ENCODE assay signal across 2 cellular contexts in genomic region chr20:17460119-17460518, GRCh38.
TF ChIP-seq lines count a peak whose summit lies in the region.

No MANE protein-coding gene starts in this region.

TF ChIP-seq in HepG2, 621 proteins besides CTCF, POLR2A, EP300 and RAD21 (continued from another document):
- TF ChIP-seq ZBTB26 (CRISPR knock-in tag; IDR thresholded peaks at IDR 0.05; ENCODE audit: borderline replicate concordance): no peak
- TF ChIP-seq NFYC (CRISPR knock-in tag; IDR thresholded peaks at IDR 0.05): 0 out of 2 replicates have a peak, but pooled peaks have one; percentile 22
- TF ChIP-seq MAFF (IDR thresholded peaks at IDR 0.05; ENCODE audit: low read depth, low read length): peak; percentile 63
- TF ChIP-seq, protein P1, sequence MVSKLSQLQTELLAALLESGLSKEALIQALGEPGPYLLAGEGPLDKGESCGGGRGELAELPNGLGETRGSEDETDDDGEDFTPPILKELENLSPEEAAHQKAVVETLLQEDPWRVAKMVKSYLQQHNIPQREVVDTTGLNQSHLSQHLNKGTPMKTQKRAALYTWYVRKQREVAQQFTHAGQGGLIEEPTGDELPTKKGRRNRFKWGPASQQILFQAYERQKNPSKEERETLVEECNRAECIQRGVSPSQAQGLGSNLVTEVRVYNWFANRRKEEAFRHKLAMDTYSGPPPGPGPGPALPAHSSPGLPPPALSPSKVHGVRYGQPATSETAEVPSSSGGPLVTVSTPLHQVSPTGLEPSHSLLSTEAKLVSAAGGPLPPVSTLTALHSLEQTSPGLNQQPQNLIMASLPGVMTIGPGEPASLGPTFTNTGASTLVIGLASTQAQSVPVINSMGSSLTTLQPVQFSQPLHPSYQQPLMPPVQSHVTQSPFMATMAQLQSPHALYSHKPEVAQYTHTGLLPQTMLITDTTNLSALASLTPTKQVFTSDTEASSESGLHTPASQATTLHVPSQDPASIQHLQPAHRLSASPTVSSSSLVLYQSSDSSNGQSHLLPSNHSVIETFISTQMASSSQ (IDR thresholded peaks at IDR 0.05; ENCODE audit: low read depth): no peak
- TF ChIP-seq, protein P1 (CRISPR knock-in tag; IDR thresholded peaks at IDR 0.05; ENCODE audit: borderline replicate concordance): no peak
TF ChIP-seq in HepG2: peak in this region for 3.

TF ChIP-seq in K562, 482 proteins besides CTCF, POLR2A, EP300 and RAD21 (continued from another document):
- TF ChIP-seq, protein P2, sequence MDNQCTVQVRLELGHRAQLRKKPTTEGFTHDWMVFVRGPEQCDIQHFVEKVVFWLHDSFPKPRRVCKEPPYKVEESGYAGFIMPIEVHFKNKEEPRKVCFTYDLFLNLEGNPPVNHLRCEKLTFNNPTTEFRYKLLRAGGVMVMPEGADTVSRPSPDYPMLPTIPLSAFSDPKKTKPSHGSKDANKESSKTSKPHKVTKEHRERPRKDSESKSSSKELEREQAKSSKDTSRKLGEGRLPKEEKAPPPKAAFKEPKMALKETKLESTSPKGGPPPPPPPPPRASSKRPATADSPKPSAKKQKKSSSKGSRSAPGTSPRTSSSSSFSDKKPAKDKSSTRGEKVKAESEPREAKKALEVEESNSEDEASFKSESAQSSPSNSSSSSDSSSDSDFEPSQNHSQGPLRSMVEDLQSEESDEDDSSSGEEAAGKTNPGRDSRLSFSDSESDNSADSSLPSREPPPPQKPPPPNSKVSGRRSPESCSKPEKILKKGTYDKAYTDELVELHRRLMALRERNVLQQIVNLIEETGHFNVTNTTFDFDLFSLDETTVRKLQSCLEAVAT (IDR thresholded peaks at IDR 0.05): no peak
- TF ChIP-seq DPF2 (IDR thresholded peaks at IDR 0.05) (no peak), TOE1 (IDR thresholded peaks at IDR 0.05; ENCODE audit: borderline replicate concordance) (peak; percentile 68; the same call in 1 of the 2 replicates), TOE1 (CRISPR knock-in tag; IDR thresholded peaks at IDR 0.05; ENCODE audit: borderline replicate concordance, low read depth) (no peak), USF2 (CRISPR knock-in tag; IDR thresholded peaks at IDR 0.05) (peak; percentile 76), ZBTB2 (IDR thresholded peaks at IDR 0.05) (no peak), SREBF1 (IDR thresholded peaks at IDR 0.05; ENCODE audit: borderline replicate concordance, low read depth, low read length) (no peak), HLTF (IDR thresholded peaks at IDR 0.05) (no peak), TCF7L2 (IDR thresholded peaks at IDR 0.05; ENCODE audit: low read depth, low read length) (no peak), XRCC3 (IDR thresholded peaks at IDR 0.05) (no peak), NR2C2 (CRISPR knock-in tag; IDR thresholded peaks at IDR 0.05) (no peak), NR2C2 (tag; IDR thresholded peaks at IDR 0.05) (no peak), SMARCB1 (IDR thresholded peaks at IDR 0.05; ENCODE audit: insufficient read length, low read depth) (no peak), C11orf30 (IDR thresholded peaks at IDR 0.05; ENCODE audit: low read depth) (peak; percentile 89), ATF4 (CRISPR knock-in tag; IDR thresholded peaks at IDR 0.05) (no peak), THAP12 (CRISPR knock-in tag; IDR thresholded peaks at IDR 0.05) (no peak), ZZZ3 (IDR thresholded peaks at IDR 0.05) (no peak), ZFP30 (CRISPR knock-in tag; IDR thresholded peaks at IDR 0.05; ENCODE audit: borderline replicate concordance) (no peak), NR2C1 (IDR thresholded peaks at IDR 0.05) (no peak), NR2C1 (tag; IDR thresholded peaks at IDR 0.05) (no peak), MAFK (IDR thresholded peaks at IDR 0.05; ENCODE audit: low read length) (peak; percentile 49; the same call in 1 of the 2 replicates), ERF (CRISPR knock-in tag; IDR thresholded peaks at IDR 0.05) (no peak), ZNF76 (CRISPR knock-in tag; IDR thresholded peaks at IDR 0.05; ENCODE audit: borderline replicate concordance) (no peak), RAD51 (IDR thresholded peaks at IDR 0.05; ENCODE audit: borderline replicate concordance, low read depth) (peak; percentile 62; the same call in 1 of the 2 replicates), SIN3B (IDR thresholded peaks at IDR 0.05; ENCODE audit: low read depth) (no peak), RFX1 (IDR thresholded peaks at IDR 0.05) (no peak), MAFG (tag; conservative IDR thresholded peaks at IDR 0.05) (peak; percentile 89), MAFF (IDR thresholded peaks at IDR 0.05; ENCODE audit: low read length) (peak; percentile 67), SREBF2 (CRISPR knock-in tag; IDR thresholded peaks at IDR 0.05) (no peak), SMARCC2 (IDR thresholded peaks at IDR 0.05; ENCODE audit: low read depth) (no peak), ZNF143 (CRISPR knock-in tag; IDR thresholded peaks at IDR 0.05) (no peak)
- TF ChIP-seq, protein P3, sequence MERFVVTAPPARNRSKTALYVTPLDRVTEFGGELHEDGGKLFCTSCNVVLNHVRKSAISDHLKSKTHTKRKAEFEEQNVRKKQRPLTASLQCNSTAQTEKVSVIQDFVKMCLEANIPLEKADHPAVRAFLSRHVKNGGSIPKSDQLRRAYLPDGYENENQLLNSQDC (CRISPR knock-in tag; IDR thresholded peaks at IDR 0.05): no peak
- TF ChIP-seq, protein P4, sequence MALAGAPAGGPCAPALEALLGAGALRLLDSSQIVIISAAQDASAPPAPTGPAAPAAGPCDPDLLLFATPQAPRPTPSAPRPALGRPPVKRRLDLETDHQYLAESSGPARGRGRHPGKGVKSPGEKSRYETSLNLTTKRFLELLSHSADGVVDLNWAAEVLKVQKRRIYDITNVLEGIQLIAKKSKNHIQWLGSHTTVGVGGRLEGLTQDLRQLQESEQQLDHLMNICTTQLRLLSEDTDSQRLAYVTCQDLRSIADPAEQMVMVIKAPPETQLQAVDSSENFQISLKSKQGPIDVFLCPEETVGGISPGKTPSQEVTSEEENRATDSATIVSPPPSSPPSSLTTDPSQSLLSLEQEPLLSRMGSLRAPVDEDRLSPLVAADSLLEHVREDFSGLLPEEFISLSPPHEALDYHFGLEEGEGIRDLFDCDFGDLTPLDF (CRISPR knock-in tag; IDR thresholded peaks at IDR 0.05): no peak
- TF ChIP-seq, protein P5, sequence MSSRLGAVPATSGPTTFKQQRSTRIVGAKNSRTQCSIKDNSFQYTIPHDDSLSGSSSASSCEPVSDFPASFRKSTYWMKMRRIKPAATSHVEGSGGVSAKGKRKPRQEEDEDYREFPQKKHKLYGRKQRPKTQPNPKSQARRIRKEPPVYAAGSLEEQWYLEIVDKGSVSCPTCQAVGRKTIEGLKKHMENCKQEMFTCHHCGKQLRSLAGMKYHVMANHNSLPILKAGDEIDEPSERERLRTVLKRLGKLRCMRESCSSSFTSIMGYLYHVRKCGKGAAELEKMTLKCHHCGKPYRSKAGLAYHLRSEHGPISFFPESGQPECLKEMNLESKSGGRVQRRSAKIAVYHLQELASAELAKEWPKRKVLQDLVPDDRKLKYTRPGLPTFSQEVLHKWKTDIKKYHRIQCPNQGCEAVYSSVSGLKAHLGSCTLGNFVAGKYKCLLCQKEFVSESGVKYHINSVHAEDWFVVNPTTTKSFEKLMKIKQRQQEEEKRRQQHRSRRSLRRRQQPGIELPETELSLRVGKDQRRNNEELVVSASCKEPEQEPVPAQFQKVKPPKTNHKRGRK (tag; IDR thresholded peaks at IDR 0.05): peak; percentile 63; the same call in 1 of the 2 replicates
- TF ChIP-seq, protein P6, sequence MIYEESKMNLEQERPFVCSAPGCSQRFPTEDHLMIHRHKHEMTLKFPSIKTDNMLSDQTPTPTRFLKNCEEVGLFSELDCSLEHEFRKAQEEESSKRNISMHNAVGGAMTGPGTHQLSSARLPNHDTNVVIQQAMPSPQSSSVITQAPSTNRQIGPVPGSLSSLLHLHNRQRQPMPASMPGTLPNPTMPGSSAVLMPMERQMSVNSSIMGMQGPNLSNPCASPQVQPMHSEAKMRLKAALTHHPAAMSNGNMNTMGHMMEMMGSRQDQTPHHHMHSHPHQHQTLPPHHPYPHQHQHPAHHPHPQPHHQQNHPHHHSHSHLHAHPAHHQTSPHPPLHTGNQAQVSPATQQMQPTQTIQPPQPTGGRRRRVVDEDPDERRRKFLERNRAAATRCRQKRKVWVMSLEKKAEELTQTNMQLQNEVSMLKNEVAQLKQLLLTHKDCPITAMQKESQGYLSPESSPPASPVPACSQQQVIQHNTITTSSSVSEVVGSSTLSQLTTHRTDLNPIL (CRISPR knock-in tag; IDR thresholded peaks at IDR 0.05): no peak
- TF ChIP-seq, protein P7, sequence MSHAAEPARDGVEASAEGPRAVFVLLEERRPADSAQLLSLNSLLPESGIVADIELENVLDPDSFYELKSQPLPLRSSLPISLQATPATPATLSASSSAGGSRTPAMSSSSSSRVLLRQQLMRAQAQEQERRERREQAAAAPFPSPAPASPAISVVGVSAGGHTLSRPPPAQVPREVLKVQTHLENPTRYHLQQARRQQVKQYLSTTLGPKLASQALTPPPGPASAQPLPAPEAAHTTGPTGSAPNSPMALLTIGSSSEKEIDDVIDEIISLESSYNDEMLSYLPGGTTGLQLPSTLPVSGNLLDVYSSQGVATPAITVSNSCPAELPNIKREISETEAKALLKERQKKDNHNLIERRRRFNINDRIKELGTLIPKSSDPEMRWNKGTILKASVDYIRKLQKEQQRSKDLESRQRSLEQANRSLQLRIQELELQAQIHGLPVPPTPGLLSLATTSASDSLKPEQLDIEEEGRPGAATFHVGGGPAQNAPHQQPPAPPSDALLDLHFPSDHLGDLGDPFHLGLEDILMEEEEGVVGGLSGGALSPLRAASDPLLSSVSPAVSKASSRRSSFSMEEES (CRISPR knock-in tag; IDR thresholded peaks at IDR 0.05): peak; percentile 72
- TF ChIP-seq, protein P8, sequence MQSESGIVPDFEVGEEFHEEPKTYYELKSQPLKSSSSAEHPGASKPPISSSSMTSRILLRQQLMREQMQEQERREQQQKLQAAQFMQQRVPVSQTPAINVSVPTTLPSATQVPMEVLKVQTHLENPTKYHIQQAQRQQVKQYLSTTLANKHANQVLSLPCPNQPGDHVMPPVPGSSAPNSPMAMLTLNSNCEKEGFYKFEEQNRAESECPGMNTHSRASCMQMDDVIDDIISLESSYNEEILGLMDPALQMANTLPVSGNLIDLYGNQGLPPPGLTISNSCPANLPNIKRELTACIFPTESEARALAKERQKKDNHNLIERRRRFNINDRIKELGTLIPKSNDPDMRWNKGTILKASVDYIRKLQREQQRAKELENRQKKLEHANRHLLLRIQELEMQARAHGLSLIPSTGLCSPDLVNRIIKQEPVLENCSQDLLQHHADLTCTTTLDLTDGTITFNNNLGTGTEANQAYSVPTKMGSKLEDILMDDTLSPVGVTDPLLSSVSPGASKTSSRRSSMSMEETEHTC (IDR thresholded peaks at IDR 0.05): no peak
- TF ChIP-seq, protein P9, sequence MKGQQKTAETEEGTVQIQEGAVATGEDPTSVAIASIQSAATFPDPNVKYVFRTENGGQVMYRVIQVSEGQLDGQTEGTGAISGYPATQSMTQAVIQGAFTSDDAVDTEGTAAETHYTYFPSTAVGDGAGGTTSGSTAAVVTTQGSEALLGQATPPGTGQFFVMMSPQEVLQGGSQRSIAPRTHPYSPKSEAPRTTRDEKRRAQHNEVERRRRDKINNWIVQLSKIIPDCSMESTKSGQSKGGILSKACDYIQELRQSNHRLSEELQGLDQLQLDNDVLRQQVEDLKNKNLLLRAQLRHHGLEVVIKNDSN (CRISPR knock-in tag; IDR thresholded peaks at IDR 0.05): 0 out of 2 replicates have a peak, but pooled peaks have one; percentile 21
